Comparison of ENCODE assay signal across 9 cellular contexts in the genomic region with DNA sequence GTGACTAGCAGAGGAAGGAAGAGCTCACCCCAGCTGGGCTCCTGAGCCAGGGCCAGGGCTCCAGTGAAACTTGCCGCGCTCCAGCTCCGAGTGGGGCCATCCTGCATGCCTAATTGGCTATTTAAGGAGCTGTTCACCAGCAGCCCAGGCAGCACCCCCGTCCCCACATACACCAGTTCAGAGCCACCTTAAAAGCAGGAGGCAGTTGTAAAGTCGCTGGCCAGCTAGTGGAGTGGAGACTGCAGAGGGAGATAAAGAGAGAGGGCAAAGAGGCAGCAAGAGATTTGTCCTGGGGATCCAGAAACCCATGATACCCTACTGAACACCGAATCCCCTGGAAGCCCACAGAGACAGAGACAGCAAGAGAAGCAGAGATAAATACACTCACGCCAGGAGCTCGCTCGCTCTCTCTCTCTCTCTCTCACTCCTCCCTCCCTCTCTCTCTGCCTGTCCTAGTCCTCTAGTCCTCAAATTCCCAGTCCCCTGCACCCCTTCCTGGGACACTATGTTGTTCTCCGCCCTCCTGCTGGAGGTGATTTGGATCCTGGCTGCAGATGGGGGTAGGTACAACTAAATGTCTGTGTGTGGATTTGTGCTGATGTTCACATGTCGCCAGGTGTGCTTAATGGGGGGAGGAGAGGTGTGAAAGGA. TPM values are rescaled to one million over a fixed set of nuclear protein-coding genes. Genes with fewer than 3 reads are reported as not detected.
DNase-seq lines count a peak whose midpoint lies in the region; ATAC-seq, FAIRE-seq and TF ChIP-seq lines count a peak whose summit lies in the region.
"Had no signal": no experiment of that assay in that cellular context is flagged by ENCODE, and none has a peak within 500 bp of the region (broad histone marks: within the 10 kb centered on the region; RNA-seq: fewer than 3 reads in every experiment).

A gene (plus strand): TSS at position 151 of the 651 bp plus-strand sequence. CDS start 355 bp downstream, at position 506.

- H3K27ac Mint-ChIP-seq in HFFc6 (peak within 1 kb of the TSS; percentile 78), astrocyte (ENCODE audit: unreplicated experiment) (peak within 1 kb of the TSS; percentile 53)

- no peaks in the 10 kb centered on the region for H3K9me3 ChIP-seq in astrocyte (ENCODE audit: insufficient read depth, low read depth, low read length)
- no peaks in the 10 kb centered on the region for H3K9me3 ChIP-seq in iPS-18a (ENCODE audit: control insufficient read depth, low read depth, low read length)

- H3K4me3 Mint-ChIP-seq in HFFc6 (peak within 1 kb of the TSS; percentile 79), astrocyte (ENCODE audit: unreplicated experiment) (peak within 1 kb of the TSS; percentile 66)

- no peaks in the 10 kb centered on the region for H3K79me2 ChIP-seq in astrocyte (ENCODE audit: insufficient read depth, low read length)

- H3K9me3 Mint-ChIP-seq in HFFc6 (no peaks in the 10 kb centered on the region), astrocyte (ENCODE audit: unreplicated experiment) (no peaks in the 10 kb centered on the region)

- H3K36me3 Mint-ChIP-seq in HFFc6 (ENCODE audit: low read depth) (no peaks in the 10 kb centered on the region), astrocyte (ENCODE audit: low read depth, unreplicated experiment) (no peaks in the 10 kb centered on the region)

- H2AFZ ChIP-seq in astrocyte (ENCODE audit: low read depth, low read length), result peak within 1 kb of the TSS; percentile 70

- H3K27me3 ChIP-seq in astrocyte (ENCODE audit: insufficient read depth, low read length), result peaks cover 28% of the 10 kb centered on the region
- H3K27me3 ChIP-seq in iPS-18a (ENCODE audit: control insufficient read depth, insufficient read depth, low read length), result no peaks in the 10 kb centered on the region

- H3K4me1 ChIP-seq in astrocyte (ENCODE audit: insufficient read depth, low read length), result peaks cover 21% of the 10 kb centered on the region
- peaks cover 24% of the 10 kb centered on the region for H3K4me1 ChIP-seq in iPS-18a (ENCODE audit: control insufficient read depth, low read depth, low read length)

- TF ChIP-seq CTCF in HFFc6 (IDR thresholded peaks at IDR 0.05) (no peak), astrocyte (IDR thresholded peaks at IDR 0.05; ENCODE audit: insufficient read depth, low read depth, low read length) (no peak), retinal pigment epithelial cell (conservative IDR thresholded peaks at IDR 0.05; ENCODE audit: low read depth, low read length) (no peak)

- H3K4me1 Mint-ChIP-seq in HFFc6 (ENCODE audit: low read depth) (peaks cover 37% of the 10 kb centered on the region), astrocyte (ENCODE audit: low read depth, unreplicated experiment) (peaks cover 49% of the 10 kb centered on the region)

- H3K9ac ChIP-seq in astrocyte (ENCODE audit: low read length), result no peak within 1 kb of the TSS
- peak within 1 kb of the TSS; percentile 85 for H3K9ac ChIP-seq in iPS-18a (ENCODE audit: low read length)

- H4K20me1 ChIP-seq in astrocyte (ENCODE audit: insufficient read depth, low read length), result no peaks in the 10 kb centered on the region

- H3K27me3 Mint-ChIP-seq in HFFc6 (ENCODE audit: insufficient read depth) (peaks cover 21% of the 10 kb centered on the region), astrocyte (ENCODE audit: low read depth, unreplicated experiment) (no peaks in the 10 kb centered on the region)

- H3K4me3 ChIP-seq in astrocyte (ENCODE audit: insufficient read depth, low read depth, low read length) (peak within 1 kb of the TSS; percentile 35), iPS-18a (ENCODE audit: low read length) (peak within 1 kb of the TSS; percentile 75), retinal pigment epithelial cell (ENCODE audit: low read length) (peak within 1 kb of the TSS; percentile 54)

- ATAC-seq in HG03280 (IDR thresholded peaks at IDR 0.05; ENCODE audit: unreplicated experiment), result no peak

- no peaks in the 10 kb centered on the region for H3K36me3 ChIP-seq in astrocyte (ENCODE audit: insufficient read depth, low read length)
- peaks cover 15% of the 10 kb centered on the region for H3K36me3 ChIP-seq in iPS-18a (ENCODE audit: control insufficient read depth, low read depth, low read length)

- H3K4me2 ChIP-seq in astrocyte (ENCODE audit: low read length), result peak within 1 kb of the TSS; percentile 80

- no peak within 1 kb of the TSS for H3K27ac ChIP-seq in astrocyte (ENCODE audit: low read depth, low read length)
- H3K27ac ChIP-seq in iPS-18a (ENCODE audit: low read length), result peak within 1 kb of the TSS; percentile 94
- H3K27ac ChIP-seq: epithelial cell of prostate had no signal

- DNase-seq in HFFc6, result no peak
- DNase-seq in astrocyte (ENCODE audit: low read depth), result no peak
- DNase-seq in retinal pigment epithelial cell (ENCODE audit: low read depth), result no peak
- DNase-seq in H4 (ENCODE audit: low spot score), result no peak
- no peak for DNase-seq in NOMO-1 treated with DMSO at 0.1 percent for 48 hours (lab: John Stamatoyannopoulos, UW; ENCODE audit: unreplicated experiment)
- DNase-seq in NCI-H1105 treated with DMSO at 0.1 percent for 48 hours (lab: John Stamatoyannopoulos, UW), result no peak

- no peak for FAIRE-seq in astrocyte (lab: Jason Lieb, UNC)

RNA-seq across cellular contexts. Expression of the gene that starts here (rescaled TPM):
- total RNA-seq in HFFc6 (2021; fragmentation: NEBNext Ultra II Directional; extraction: Animal tissue kit (Norgen Biotek cat#: 25700)), result not detected
- total RNA-seq in astrocyte, result 1.2 TPM in 2 replicates
- not detected in 2 replicates for total RNA-seq in H4 (2014; rRNA removed; shearing (Covaris generic))
